Comparison of ENCODE assay signal across 17 cellular contexts in the genomic region with DNA sequence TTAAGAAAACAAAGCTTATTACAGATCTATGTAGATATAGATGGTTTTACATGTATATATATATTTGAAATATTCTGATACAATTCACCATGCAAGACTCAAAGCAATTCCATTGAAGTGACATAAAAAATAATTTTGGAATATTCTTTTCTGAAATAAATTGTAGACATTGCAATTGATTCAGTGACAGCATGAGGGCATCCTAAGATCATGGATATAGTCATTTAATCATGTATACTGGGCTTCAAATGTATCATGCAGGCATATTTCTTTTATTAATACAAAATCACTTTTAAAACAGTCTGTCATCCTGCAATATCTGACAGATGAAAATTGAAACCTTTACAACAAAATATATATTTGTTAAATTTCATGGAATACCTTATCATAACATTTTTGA.
DNase-seq lines count a peak whose midpoint lies in the region; TF ChIP-seq lines count a peak whose summit lies in the region.
"Had no signal": no experiment of that assay in that cellular context is flagged by ENCODE, and none has a peak within 500 bp of the region (broad histone marks: within the 10 kb centered on the region; RNA-seq: fewer than 3 reads in every experiment).

No MANE protein-coding gene starts in this region.

- H3K4me3 Mint-ChIP-seq in type B pancreatic cell = no peak overlapping the region
- H3K4me3 Mint-ChIP-seq: activated CD4-positive, alpha-beta T cell treated with anti-CD3 and anti-CD28 coated beads for 36 hours; dendritic cell treated with granulocyte-macrophage colony-stimulating factor and Interleukin-4, amounts not matched to agents 40 ng/mL and 50 ng/mL, for 4 days; T-helper 17 cell had no signal

- H3K9me3 Mint-ChIP-seq in type B pancreatic cell = no peaks in the 10 kb centered on the region

- H3K27ac ChIP-seq in VCaP = no peak overlapping the region
- H3K27ac ChIP-seq: thoracic aorta had no signal

- no peak overlapping the region for H3K27ac Mint-ChIP-seq in type B pancreatic cell
- H3K27ac Mint-ChIP-seq: activated CD4-positive, alpha-beta T cell treated with anti-CD3 and anti-CD28 coated beads for 36 hours; dendritic cell treated with granulocyte-macrophage colony-stimulating factor and Interleukin-4, amounts not matched to agents 40 ng/mL and 50 ng/mL, for 4 days; T-helper 17 cell had no signal

- no peaks in the 10 kb centered on the region for H3K36me3 Mint-ChIP-seq in type B pancreatic cell

- TF ChIP-seq CTCF in VCaP (conservative IDR thresholded peaks at IDR 0.05) (peak; percentile 22), type B pancreatic cell (conservative IDR thresholded peaks at IDR 0.05) (peak; percentile 36)

- peaks cover 3% of the 10 kb centered on the region for H3K4me1 Mint-ChIP-seq in type B pancreatic cell (ENCODE audit: unreplicated experiment)
- H3K4me1 Mint-ChIP-seq: activated CD4-positive, alpha-beta T cell treated with anti-CD3 and anti-CD28 coated beads for 36 hours; T-helper 17 cell had no signal

- no peaks in the 10 kb centered on the region for H3K27me3 Mint-ChIP-seq in type B pancreatic cell
- H3K27me3 Mint-ChIP-seq: activated CD4-positive, alpha-beta T cell treated with anti-CD3 and anti-CD28 coated beads for 36 hours; dendritic cell treated with granulocyte-macrophage colony-stimulating factor and Interleukin-4, amounts not matched to agents 40 ng/mL and 50 ng/mL, for 4 days; T-helper 17 cell had no signal

- DNase-seq in SIG-M5 treated with dmso at 0.1 percent for 504 hours (lab: John Stamatoyannopoulos, UW; ENCODE audit: unreplicated experiment) (peak; percentile 3), SIG-M5 (lab: John Stamatoyannopoulos, UW) (no peak), NAMALWA (ENCODE audit: low spot score) (peak; percentile 11), type B pancreatic cell (ENCODE audit: extremely low spot score, unreplicated experiment) (no peak), NOMO-1 treated with dmso at 0.1 percent for 144 hours (lab: John Stamatoyannopoulos, UW; ENCODE audit: unreplicated experiment) (no peak), A172 (ENCODE audit: low spot score) (no peak), amniotic stem cell (lab: John Stamatoyannopoulos, UW) (no peak)
- DNase-seq: activated CD4-positive, alpha-beta T cell treated with anti-CD3 and anti-CD28 coated beads for 36 hours; activated T-cell treated with anti-CD3 and anti-CD28 coated beads, Interleukin-2, amount 50 U/mL, for 48 hours; AML-193; DMS79 treated with DMSO at 0.1 percent for 48 hours; hippocampal formation; NCI-H1694; T-helper 17 cell had no signal

Comparison
In these comparisons a context has a peak if more than half of its experiments do, and no peak if none do; other contexts are left out.
1. DNase-seq: peak in SIG-M5 treated with dmso at 0.1 percent for 504 hours (single experiment) and NAMALWA (single experiment); none in SIG-M5 (single experiment), type B pancreatic cell (single experiment), NOMO-1 treated with dmso at 0.1 percent for 144 hours (single experiment), A172 (single experiment) and amniotic stem cell (single experiment).